Comparison of ENCODE assay signal across 25 cellular contexts in the genomic region with DNA sequence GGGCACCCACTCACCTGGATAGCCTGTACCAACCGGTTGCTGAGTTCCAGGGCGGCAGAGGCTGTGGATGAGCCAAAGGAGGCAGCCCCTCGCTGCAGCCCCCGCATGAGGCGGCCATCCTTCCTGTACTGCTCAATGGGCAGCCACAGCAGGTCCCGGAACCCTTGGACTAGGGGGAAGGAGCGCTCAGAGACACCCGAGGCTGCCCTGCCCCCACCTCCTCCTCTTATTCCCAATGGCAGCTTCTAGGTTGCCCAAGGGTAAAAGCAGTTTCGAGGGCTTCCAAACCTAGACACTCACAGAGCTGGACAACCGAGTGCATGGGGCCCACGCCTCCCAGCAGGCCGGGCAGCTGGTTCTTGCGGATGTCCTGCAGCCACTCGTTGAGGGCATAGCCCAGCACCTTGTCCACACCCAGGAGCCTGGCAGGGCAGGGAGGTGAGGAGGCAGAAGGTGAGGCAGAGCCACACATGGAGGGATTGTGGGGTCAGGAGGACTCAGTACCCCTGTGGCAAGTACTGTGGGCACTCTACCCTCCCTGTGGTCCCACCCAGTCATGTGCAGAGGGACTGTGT. TPM values are rescaled to one million over a fixed set of nuclear protein-coding genes. Genes with fewer than 3 reads are reported as not detected.
"Had no signal": no experiment of that assay in that cellular context is flagged by ENCODE, and none has a peak within 500 bp of the region (broad histone marks: within the 10 kb centered on the region; RNA-seq: fewer than 3 reads in every experiment).

No MANE protein-coding gene starts in this region.

- ATAC-seq: esophagus mucosa; heart right ventricle; left lobe of liver; psoas muscle; right lobe of liver; stimulated activated memory B cell treated with anti-CD40 and anti-IgM and Interleukin-4, amounts not matched to agents 10 μg/mL and 1 μg/mL and 100 μg/mL, for 72 hours had no signal

- H3K27ac Mint-ChIP-seq: stimulated activated memory B cell treated with anti-CD40 and anti-IgM and Interleukin-4, amounts not matched to agents 10 μg/mL and 1 μg/mL and 100 μg/mL, for 72 hours; stimulated activated naive CD8-positive, alpha-beta T cell treated with anti-CD3 and anti-CD28 coated beads, Interleukin-15, Interleukin-2, amounts not matched to agents 100 ng/mL and 50 ng/mL, for 24 hours had no signal

- H3K27ac ChIP-seq: dorsolateral prefrontal cortex, heart right ventricle, psoas muscle, right lobe of liver, tibial artery, upper lobe of left lung, uterus had no signal

- H3K4me3 Mint-ChIP-seq: nephron; stimulated activated memory B cell treated with anti-CD40 and anti-IgM and Interleukin-4, amounts not matched to agents 10 μg/mL and 1 μg/mL and 100 μg/mL, for 72 hours; stimulated activated naive CD8-positive, alpha-beta T cell treated with anti-CD3 and anti-CD28 coated beads, Interleukin-15, Interleukin-2, amounts not matched to agents 100 ng/mL and 50 ng/mL, for 24 hours had no signal

- H3K9me3 ChIP-seq: heart right ventricle, psoas muscle, right lobe of liver, tibial artery, upper lobe of left lung, uterus had no signal

- DNase-seq: cortex of kidney; dorsolateral prefrontal cortex; effector CD8-positive, alpha-beta T cell; heart right ventricle; hypothalamus; mammary epithelial cell; psoas muscle; retina; stimulated activated CD4-positive, alpha-beta T cell treated with anti-CD3 and anti-CD28 coated beads, Interleukin-4, amount 100 ng/mL, for 1 hour; stimulated activated CD8-positive, alpha-beta memory T cell treated with anti-CD3 and anti-CD28 coated beads, Interleukin-4, amount 100 ng/mL, for 48 hours; tibial artery; uterus had no signal

- H3K27me3 ChIP-seq: dorsolateral prefrontal cortex, heart right ventricle, right lobe of liver, tibial artery, upper lobe of left lung, uterus had no signal

- H3K4me1 ChIP-seq: psoas muscle, tibial artery, uterus had no signal

- H3K4me3 ChIP-seq: dorsolateral prefrontal cortex, heart right ventricle, psoas muscle, right lobe of liver, tibial artery, upper lobe of left lung, uterus had no signal

- H3K36me3 ChIP-seq: uterus had no signal

- H3K9me3 Mint-ChIP-seq: nephron; stimulated activated memory B cell treated with anti-CD40 and anti-IgM and Interleukin-4, amounts not matched to agents 10 μg/mL and 1 μg/mL and 100 μg/mL, for 72 hours; stimulated activated naive CD8-positive, alpha-beta T cell treated with anti-CD3 and anti-CD28 coated beads, Interleukin-15, Interleukin-2, amounts not matched to agents 100 ng/mL and 50 ng/mL, for 24 hours had no signal

- H3K27me3 Mint-ChIP-seq: stimulated activated memory B cell treated with anti-CD40 and anti-IgM and Interleukin-4, amounts not matched to agents 10 μg/mL and 1 μg/mL and 100 μg/mL, for 72 hours; stimulated activated naive CD8-positive, alpha-beta T cell treated with anti-CD3 and anti-CD28 coated beads, Interleukin-15, Interleukin-2, amounts not matched to agents 100 ng/mL and 50 ng/mL, for 24 hours had no signal

- H3K4me1 Mint-ChIP-seq: nephron had no signal

RNA-seq across cellular contexts. Expression of gene GPHA2, which starts 39.2 kb away (rescaled TPM):
- total RNA-seq: esophagus mucosa, fibroblast of lung, frontal cortex, heart right ventricle, lower leg skin, mammary epithelial cell, myocyte, omental fat pad, psoas muscle, temporal lobe, upper lobe of left lung, uterus had no signal
- polyA plus RNA-seq: fibroblast of lung, heart right ventricle, mammary epithelial cell, psoas muscle had no signal
